8 cellular contexts compared by ENCODE assay signal in genomic region chr19:57814505-57815246, GRCh38.
A peak's percentile ranks its signal among the peaks of the same experiment; 100 is the strongest.
DNase-seq lines count a peak whose midpoint lies in the region; ATAC-seq and TF ChIP-seq lines count a peak whose summit lies in the region.

Gene ZNF552, minus strand, starts transcription at chr19:57814913. Its CDS starts 170 bp downstream, at chr19:57814743.

- no peak for TF ChIP-seq CTCF in choroid plexus epithelial cell (conservative IDR thresholded peaks at IDR 0.05; ENCODE audit: low read depth, low read length)

- ATAC-seq in GM18909 (IDR thresholded peaks at IDR 0.05; ENCODE audit: poor library complexity, unreplicated experiment) (peak; percentile 77), HG03342 (IDR thresholded peaks at IDR 0.05; ENCODE audit: unreplicated experiment) (peak; percentile 70)

- DNase-seq in AG08395 (ENCODE audit: low spot score): peak; percentile 88
- DNase-seq in NCI-H446 treated with DMSO at 0.1 percent for 48 hours (lab: John Stamatoyannopoulos, UW): peak; percentile 90
- DNase-seq in activated CD4-positive, alpha-beta T cell treated with anti-CD3 and anti-CD28 coated beads for 24 hours (ENCODE audit: low read depth in 2 of 2): peak; percentile 55 to 56
- peak; percentile 94 for DNase-seq in choroid plexus epithelial cell (ENCODE audit: low read depth)
- peak; percentile 94 for DNase-seq in kidney tubule cell (ENCODE audit: low spot score)
- peak; percentile 23 to 42 for DNase-seq in stimulated activated CD4-positive, alpha-beta T cell treated with anti-CD3 and anti-CD28 coated beads, Interleukin-1b, Interleukin-23, amount 100 ng/mL, for 1 hour (ENCODE audit: low read depth in 2 of 2)

- peak within 1 kb of the TSS; percentile 96 for H3K4me3 ChIP-seq in choroid plexus epithelial cell (ENCODE audit: low read depth, low read length)

Comparison
In these comparisons a context has a peak if more than half of its experiments do, and no peak if none do; other contexts are left out.
1. Peak in every context shown above with its lines: DNase-seq, ATAC-seq and H3K4me3 ChIP-seq.
2. DNase-seq: peak in every context shown above with its lines; median percentile 94 in choroid plexus epithelial cell; 94 in kidney tubule cell; 90 in NCI-H446 treated with DMSO at 0.1 percent for 48 hours; 88 in AG08395; 56 in activated CD4-positive, alpha-beta T cell treated with anti-CD3 and anti-CD28 coated beads for 24 hours; 32 in stimulated activated CD4-positive, alpha-beta T cell treated with anti-CD3 and anti-CD28 coated beads, Interleukin-1b, Interleukin-23, amount 100 ng/mL, for 1 hour.